Comparison of ENCODE assay signal across 8 cellular contexts in genomic region chr14:50060871-50061663, GRCh38. TPM values are rescaled to one million over a fixed set of nuclear protein-coding genes. Genes with fewer than 3 reads are reported as not detected.
DNase-seq lines count a peak whose midpoint lies in the region; ATAC-seq and TF ChIP-seq lines count a peak whose summit lies in the region.

No MANE protein-coding gene starts in this region.

- DNase-seq in BE2C (peak; percentile 53), NCI-H2171 (lab: John Stamatoyannopoulos, UW) (peak; percentile 16), fibroblast of lung (ENCODE audit: low read depth in 2 of 2) (peak; percentile 92 to 93), middle frontal gyrus (ENCODE audit: extremely low spot score, low spot score) (no peak)
- DNase-seq in activated T-cell treated with anti-CD3 and anti-CD28 coated beads, Interleukin-2, amount 50 U/mL, for 4 hours: peak; percentile 47

- peak overlapping the region; percentile 51 for H3K4me2 ChIP-seq in fibroblast of lung (ENCODE audit: extremely low read depth, insufficient read depth, low read length)

- H3K27ac Mint-ChIP-seq in nephron: peak overlapping the region; percentile 92 to 97 (median 96)

- no peaks in the 10 kb centered on the region for H3K27me3 Mint-ChIP-seq in activated T-cell treated with anti-CD3 and anti-CD28 coated beads, Interleukin-2, amount 50 U/mL, for 4 hours (ENCODE audit: low read depth)
- H3K27me3 Mint-ChIP-seq in nephron (ENCODE audit: low read depth): peaks cover 5% of the 10 kb centered on the region

- TF ChIP-seq CTCF in BE2C (IDR thresholded peaks at IDR 0.05; ENCODE audit: low read depth, low read length) (peak; percentile 25; the same call in 1 of the 2 replicates), fibroblast of lung (conservative IDR thresholded peaks at IDR 0.05 in 1 of 2, IDR thresholded peaks at IDR 0.05 in 1 of 2; ENCODE audit: low read depth in 1 of 2, low read length in 2 of 2) (peak; percentile 12 to 26), nephron (IDR thresholded peaks at IDR 0.05; ENCODE audit: unreplicated experiment in 3 of 3) (peak in 1 of 3 experiments; percentile 5)

- peak overlapping the region; percentile 95 for H3K27ac ChIP-seq in fibroblast of lung (ENCODE audit: insufficient read depth, low read length)

- H3K4me1 Mint-ChIP-seq in activated T-cell treated with anti-CD3 and anti-CD28 coated beads, Interleukin-2, amount 50 U/mL, for 4 hours (ENCODE audit: low read depth): peaks cover 90% of the 10 kb centered on the region
- H3K4me1 Mint-ChIP-seq in nephron: peaks cover 17% of the 10 kb centered on the region

- no peaks in the 10 kb centered on the region for H3K79me2 ChIP-seq in fibroblast of lung (ENCODE audit: control insufficient read depth, insufficient read depth, low read length)

- peak overlapping the region; percentile 78 for H2AFZ ChIP-seq in fibroblast of lung (ENCODE audit: low read length)

- ATAC-seq in GM21381 (IDR thresholded peaks at IDR 0.05; ENCODE audit: unreplicated experiment) (peak; percentile 3), HG02588 (IDR thresholded peaks at IDR 0.05; ENCODE audit: unreplicated experiment) (no peak)
- ATAC-seq in activated T-cell treated with anti-CD3 and anti-CD28 coated beads, Interleukin-2, amount 50 U/mL, for 4 hours: peak; percentile 9 to 18

- no peaks in the 10 kb centered on the region for H4K20me1 ChIP-seq in fibroblast of lung (ENCODE audit: control insufficient read depth, extremely low read depth, insufficient read depth, low read length)

- peaks cover 2% of the 10 kb centered on the region for H3K36me3 Mint-ChIP-seq in activated T-cell treated with anti-CD3 and anti-CD28 coated beads, Interleukin-2, amount 50 U/mL, for 4 hours (ENCODE audit: insufficient read depth)
- no peaks in the 10 kb centered on the region for H3K36me3 Mint-ChIP-seq in nephron (ENCODE audit: low read depth)

- no peaks in the 10 kb centered on the region for H3K9me3 Mint-ChIP-seq in activated T-cell treated with anti-CD3 and anti-CD28 coated beads, Interleukin-2, amount 50 U/mL, for 4 hours
- no peaks in the 10 kb centered on the region for H3K9me3 Mint-ChIP-seq in nephron

- H3K4me3 ChIP-seq in BE2C (ENCODE audit: low read depth, low read length) (no peak overlapping the region), fibroblast of lung (replicated peaks in 1 of 4; ENCODE audit: control extremely low read depth in 1 of 4, insufficient read depth in 1 of 4, low read depth in 3 of 4, low read length in 4 of 4) (no peak overlapping the region)

- no peaks in the 10 kb centered on the region for H3K27me3 ChIP-seq in BE2C
- no peaks in the 10 kb centered on the region for H3K27me3 ChIP-seq in fibroblast of lung (ENCODE audit: control insufficient read depth, insufficient read depth, low read length)

- H3K4me1 ChIP-seq in BE2C (peaks cover 31% of the 10 kb centered on the region), fibroblast of lung (ENCODE audit: control insufficient read depth, extremely low read depth, insufficient read depth, low read length) (peaks cover 24% of the 10 kb centered on the region)

- no peaks in the 10 kb centered on the region for H3K9me3 ChIP-seq in BE2C
- H3K9me3 ChIP-seq in fibroblast of lung (ENCODE audit: control insufficient read depth, insufficient read depth, low read depth, low read length): no peaks in the 10 kb centered on the region

- peak overlapping the region; percentile 90 for H3K4me3 Mint-ChIP-seq in activated T-cell treated with anti-CD3 and anti-CD28 coated beads, Interleukin-2, amount 50 U/mL, for 4 hours
- peak overlapping the region in 1 of 3 experiments; percentile 13 for H3K4me3 Mint-ChIP-seq in nephron

- H3K36me3 ChIP-seq in BE2C (no peaks in the 10 kb centered on the region), fibroblast of lung (ENCODE audit: control insufficient read depth, insufficient read depth, low read length) (no peaks in the 10 kb centered on the region)

- H3K9ac ChIP-seq in fibroblast of lung (ENCODE audit: insufficient read depth, low read length): peak overlapping the region; percentile 55

RNA-seq across cellular contexts. Expression of gene VCPKMT, which starts 55.3 kb away (rescaled TPM):
- polyA plus RNA-seq in BE2C (2012; ENCODE audit: insufficient read depth, insufficient read length, low read depth): 14.4 TPM
- 10 to 100 TPM; 16.0 to 21.8 (median 19.4) TPM for total RNA-seq in activated T-cell treated with anti-CD3 and anti-CD28 coated beads, Interleukin-2, amount 50 U/mL, for 4 hours
- total RNA-seq in fibroblast of lung: 3.6 and 4.4 TPM in 2 replicates
- polyA plus RNA-seq in fibroblast of lung: 5.2 and 5.3 TPM in 2 replicates
- polyA plus RNA-seq in fibroblast of lung (2012): 4.3 and 5.8 TPM in 2 replicates
- polyA minus RNA-seq in fibroblast of lung (ENCODE audit: low replicate concordance): 3.4 TPM in 1 of 2 replicates, not detected in the other
